ENCODE assay signal across 8 cellular contexts in genomic region chr6:43174263-43175112, GRCh38. TPM values are rescaled to one million over a fixed set of nuclear protein-coding genes. Genes with fewer than 3 reads are reported as not detected.
DNase-seq lines count a peak whose midpoint lies in the region; ATAC-seq, FAIRE-seq and TF ChIP-seq lines count a peak whose summit lies in the region.

No MANE protein-coding gene starts in this region.

- ATAC-seq in HG02759 (IDR thresholded peaks at IDR 0.05; ENCODE audit: unreplicated experiment): peak; percentile 67
- ATAC-seq in pancreas: peak; percentile 77 to 86 (median 80)

- TF ChIP-seq CTCF in GM12873 (IDR thresholded peaks at IDR 0.05; ENCODE audit: insufficient read depth, low read depth, low read length, missing control alignments): peak; percentile 26
- TF ChIP-seq CTCF in SU-DHL-6 (IDR thresholded peaks at IDR 0.05; ENCODE audit: insufficient read depth, low read length, poor library complexity, severe bottlenecking): no peak
- TF ChIP-seq CTCF in cardiac muscle cell (IDR thresholded peaks at IDR 0.05; ENCODE audit: low read depth, low read length): peak; percentile 6
- TF ChIP-seq CTCF in pancreas (IDR thresholded peaks at IDR 0.05): no peak
- TF ChIP-seq CTCF in tibial artery (IDR thresholded peaks at IDR 0.05): peak in 1 of 2 experiments; percentile 23

- peak; percentile 75 for FAIRE-seq in pancreas (lab: Jason Lieb, UNC)

- no peak overlapping the region for H2AFZ ChIP-seq in SU-DHL-6 (ENCODE audit: low read depth, low read length, severe bottlenecking)

- peaks cover 43% of the 10 kb centered on the region for H3K4me1 ChIP-seq in adipocyte (ENCODE audit: control insufficient read depth, insufficient read depth, low read length)
- H3K4me1 ChIP-seq in cardiac muscle cell (ENCODE audit: low read depth): peaks cover 16% of the 10 kb centered on the region
- H3K4me1 ChIP-seq in pancreas: peaks cover 8 to 23% (median 23%) of the 10 kb centered on the region in 3 donors
- H3K4me1 ChIP-seq in tibial artery: peaks cover 0 to 41% (median 32%) of the 10 kb centered on the region in 4 donors

- no peaks in the 10 kb centered on the region for H3K9me2 ChIP-seq in SU-DHL-6 (replicated peaks; ENCODE audit: insufficient read depth, low read length)

- H3K9me3 ChIP-seq in SU-DHL-6 (ENCODE audit: insufficient read depth, low read length) (no peaks in the 10 kb centered on the region), adipocyte (ENCODE audit: control insufficient read depth, low read length) (no peaks in the 10 kb centered on the region), cardiac muscle cell (ENCODE audit: low read depth) (no peaks in the 10 kb centered on the region), pancreas (no peaks in the 10 kb centered on the region), tibial artery (no peaks in the 10 kb centered on the region)

- H3K27me3 ChIP-seq in SU-DHL-6 (ENCODE audit: low read length) (no peaks in the 10 kb centered on the region), adipocyte (replicated peaks; ENCODE audit: control insufficient read depth, insufficient read depth, low read length) (no peaks in the 10 kb centered on the region), cardiac muscle cell (no peaks in the 10 kb centered on the region), pancreas (no peaks in the 10 kb centered on the region), tibial artery (no peaks in the 10 kb centered on the region)

- H3K27ac ChIP-seq in SU-DHL-6 (ENCODE audit: low read depth, low read length): peak overlapping the region; percentile 68
- peak overlapping the region; percentile 99 for H3K27ac ChIP-seq in cardiac muscle cell
- peak overlapping the region; percentile 66 to 97 (median 86) for H3K27ac ChIP-seq in pancreas
- peak overlapping the region; percentile 92 to 96 for H3K27ac ChIP-seq in tibial artery

- DNase-seq in NCI-H128 (lab: John Stamatoyannopoulos, UW; ENCODE audit: unreplicated experiment) (peak; percentile 90), adipocyte (ENCODE audit: low read depth) (peak; percentile 99), cardiac muscle cell (ENCODE audit: low read depth in 1 of 2, low spot score in 1 of 2) (peak; percentile 96 to 99), pancreas (peak; percentile 89 to 99 (median 96)), tibial artery (peak; percentile 99)

- intact Hi-C loops in pancreas (cut with DNase I): no loop called here
- intact Hi-C loops in tibial artery (cut with DNase I; ENCODE audit: low total_unique reads): no loop called here

- H3K79me2 ChIP-seq in SU-DHL-6 (ENCODE audit: insufficient read depth, low read length): peaks cover 28% of the 10 kb centered on the region

- H3F3A ChIP-seq in SU-DHL-6 (ENCODE audit: insufficient read depth): peaks cover 19% of the 10 kb centered on the region

- 1 to 2% methylated on average over 31 to 32 of the region's 32 CpGs for WGBS in pancreas, 2 donors

- peak overlapping the region; percentile 77 for H3K4me2 ChIP-seq in SU-DHL-6 (ENCODE audit: low read depth, low read length, poor library complexity, severe bottlenecking)

- H4K20me1 ChIP-seq in SU-DHL-6 (ENCODE audit: low read depth, low read length): peaks cover 5% of the 10 kb centered on the region; the same call in 1 of the 2 replicates

- H3K9ac ChIP-seq in SU-DHL-6 (ENCODE audit: low read length) (peak overlapping the region; percentile 90), adipocyte (ENCODE audit: low read length) (peak overlapping the region; percentile 85)

- peak overlapping the region; percentile 20 for H3K4me3 ChIP-seq in SU-DHL-6 (ENCODE audit: insufficient read depth, low read length, poor library complexity, severe bottlenecking)
- H3K4me3 ChIP-seq in adipocyte (ENCODE audit: low read length): peak overlapping the region; percentile 87
- peak overlapping the region; percentile 77 for H3K4me3 ChIP-seq in cardiac muscle cell
- peak overlapping the region in 3 of 4 donors; percentile 4 to 97 (median 47) for H3K4me3 ChIP-seq in pancreas
- peak overlapping the region; percentile 80 to 82 for H3K4me3 ChIP-seq in tibial artery

- H3K36me3 ChIP-seq in SU-DHL-6 (ENCODE audit: low read length): peaks cover 14% of the 10 kb centered on the region
- H3K36me3 ChIP-seq in adipocyte (ENCODE audit: control insufficient read depth, insufficient read depth, low read length, severe bottlenecking): peaks cover 36% of the 10 kb centered on the region
- peaks cover 45% of the 10 kb centered on the region for H3K36me3 ChIP-seq in cardiac muscle cell
- H3K36me3 ChIP-seq in pancreas: peaks cover 5 to 32% (median 14%) of the 10 kb centered on the region in 3 donors
- H3K36me3 ChIP-seq in tibial artery: peaks cover 34 to 42% (median 41%) of the 10 kb centered on the region in 3 donors

RNA-seq across cellular contexts. Expression of gene SRF, which starts 3.4 kb away (rescaled TPM):
- total RNA-seq in cardiac muscle cell: 72.1 and 76.8 TPM in 2 replicates
- 9.7 and 10.2 TPM in 2 replicates for polyA plus RNA-seq in cardiac muscle cell
- total RNA-seq in pancreas: 10 to 100 TPM in 3 of 6 donors, 1 to 10 TPM in 3; 7.2 to 12.8 (median 9.8) TPM
- 10 to 100 TPM; 11.0 to 11.9 TPM for polyA plus RNA-seq in pancreas

RNA-seq across cellular contexts. Expression of gene CUL9, which starts 7.5 kb away (rescaled TPM):
- total RNA-seq in cardiac muscle cell (34.8 and 76.0 TPM in 2 replicates), pancreas (10 to 100 TPM; 11.3 to 26.7 (median 13.8) TPM)
- polyA plus RNA-seq in cardiac muscle cell (29.0 and 44.2 TPM in 2 replicates), pancreas (10 to 100 TPM; 86.6 to 99.3 TPM)

RNA-seq across cellular contexts. Expression of gene DNPH1, which starts 54.8 kb away (rescaled TPM):
- total RNA-seq in cardiac muscle cell: 111 and 176 TPM in 2 replicates
- polyA plus RNA-seq in cardiac muscle cell: 138 and 209 TPM in 2 replicates
- total RNA-seq in pancreas: 10 to 100 TPM; 19.9 to 45.1 (median 38.4) TPM
- polyA plus RNA-seq in pancreas: 10 to 100 TPM; 56.0 to 73.3 TPM

Comparison
In these comparisons a context has a peak if more than half of its experiments do, and no peak if none do; other contexts are left out.
1. Peak in every context shown above with its lines: DNase-seq, ATAC-seq, H3K4me3 ChIP-seq and H3K27ac ChIP-seq.
2. CTCF ChIP-seq: peak in GM12873 (single experiment) and cardiac muscle cell (single experiment); none in SU-DHL-6 (single experiment) and pancreas (0 of 4).
3. H3K4me3 ChIP-seq: peak in every context shown above with its lines; median percentile 87 in adipocyte; 81 in tibial artery; 77 in cardiac muscle cell; 47 in pancreas; 20 in SU-DHL-6.